ENCODE assay signal across 29 cellular contexts in genomic region chr6:43220439-43220951, GRCh38. TPM values are rescaled to one million over a fixed set of nuclear protein-coding genes. Genes with fewer than 3 reads are reported as not detected.
DNase-seq lines count a peak whose midpoint lies in the region; ATAC-seq and TF ChIP-seq lines count a peak whose summit lies in the region.
"Had no signal": no experiment of that assay in that cellular context is flagged by ENCODE, and none has a peak within 500 bp of the region (broad histone marks: within the 10 kb centered on the region; RNA-seq: fewer than 3 reads in every experiment).

No MANE protein-coding gene starts in this region.

- H3K18ac ChIP-seq in neuronal stem cell (ENCODE audit: low read length), result no peak overlapping the region

- no peaks in the 10 kb centered on the region for H3K9me3 ChIP-seq in CD8-positive, alpha-beta T cell (ENCODE audit: low read length)
- no peaks in the 10 kb centered on the region for H3K9me3 ChIP-seq in neuronal stem cell (replicated peaks in 1 of 2; ENCODE audit: control insufficient read depth in 2 of 2, insufficient read depth in 1 of 2, low read depth in 1 of 2, low read length in 2 of 2)
- H3K9me3 ChIP-seq: BLaER1 treated with 17β-estradiol and CSF1 and Interleukin-3, amounts not matched to agents 10 nM and 100 nM; left lung; SK-N-SH; upper lobe of left lung had no signal

- H3K4me1 ChIP-seq in CD8-positive, alpha-beta T cell (ENCODE audit: insufficient read depth, low read length), result peaks cover 24% of the 10 kb centered on the region
- peaks cover 0 to 1% of the 10 kb centered on the region in 2 donors for H3K4me1 ChIP-seq in neuronal stem cell (ENCODE audit: control insufficient read depth in 2 of 2, insufficient read depth in 1 of 2, low read depth in 1 of 2, low read length in 2 of 2)

- H2AK5ac ChIP-seq in neuronal stem cell (ENCODE audit: low read depth, low read length), result no peak overlapping the region

- H3K23ac ChIP-seq in neuronal stem cell (ENCODE audit: low read depth, low read length, poor library complexity), result peak overlapping the region; percentile 35

- no peak overlapping the region for H3K4me3 Mint-ChIP-seq in CD8-positive, alpha-beta T cell
- H3K4me3 Mint-ChIP-seq in central memory CD8-positive, alpha-beta T cell, result no peak overlapping the region
- H3K4me3 Mint-ChIP-seq in T-helper 2 cell treated with Interferon-gamma antibody and Interleukin-4, amounts not matched to agents 5 μg/mL and 100 μg/mL, for 36 hours, result no peak overlapping the region
- H3K4me3 Mint-ChIP-seq: activated CD4-positive, alpha-beta T cell treated with anti-CD3 and anti-CD28 coated beads, Interleukin-2, amount 10 ng/mL, durations not matched to agents 7 days and 5 days; natural killer cell treated with Interleukin-12 subunit alpha and Interleukin-12 subunit beta and Interleukin-15 and Interleukin-18, amount 100 ng/mL, for 72 hours; T-helper 1 cell treated with Interleukin-12 subunit alpha and Interleukin-12 subunit beta and Interleukin-4 antibody, amounts not matched to agents 30 μg/mL and 1 μg/mL, for 36 hours had no signal

- H4K8ac ChIP-seq in neuronal stem cell (ENCODE audit: low read depth, low read length), result no peak overlapping the region

- no peak overlapping the region for H2BK15ac ChIP-seq in neuronal stem cell (ENCODE audit: low read length)

- no peaks in the 10 kb centered on the region for H3K27me3 ChIP-seq in CD8-positive, alpha-beta T cell (ENCODE audit: insufficient read depth, low read length)
- H3K27me3 ChIP-seq in H7 (ENCODE audit: control insufficient read depth, insufficient read depth, low read length), result no peaks in the 10 kb centered on the region
- no peaks in the 10 kb centered on the region for H3K27me3 ChIP-seq in neuronal stem cell (ENCODE audit: control insufficient read depth in 3 of 3, insufficient read depth in 3 of 3, low read depth in 1 of 3, low read length in 3 of 3)
- H3K27me3 ChIP-seq: BLaER1 treated with 17β-estradiol and CSF1 and Interleukin-3, amounts not matched to agents 10 nM and 100 nM; dorsolateral prefrontal cortex; left lung; upper lobe of left lung had no signal

- POLR2A ChIA-PET in CD8-positive, alpha-beta T cell (lab: Charles Lee), result interaction anchor here (0.6 to 0.9 kb wide), 3 partner anchors 9 to 968 kb away, joined by 3 read pairs; partner anchors contain the start of gene DNPH1

- no peak overlapping the region for H3K14ac ChIP-seq in neuronal stem cell (ENCODE audit: low read length)

- H3K4me1 Mint-ChIP-seq in CD8-positive, alpha-beta T cell (ENCODE audit: low read depth), result peaks cover 35% of the 10 kb centered on the region
- peaks cover 19% of the 10 kb centered on the region for H3K4me1 Mint-ChIP-seq in central memory CD8-positive, alpha-beta T cell
- peaks cover 13% of the 10 kb centered on the region for H3K4me1 Mint-ChIP-seq in T-helper 2 cell treated with Interferon-gamma antibody and Interleukin-4, amounts not matched to agents 5 μg/mL and 100 μg/mL, for 36 hours (ENCODE audit: low read depth)

- H3K36me3 ChIP-seq in CD8-positive, alpha-beta T cell (ENCODE audit: insufficient read depth, low read length), result peaks cover 9% of the 10 kb centered on the region
- peaks cover 3% of the 10 kb centered on the region for H3K36me3 ChIP-seq in H7 (replicated peaks; ENCODE audit: control insufficient read depth, insufficient read depth, low read length)
- peaks cover 17 to 68% of the 10 kb centered on the region in 2 donors for H3K36me3 ChIP-seq in neuronal stem cell (replicated peaks in 1 of 2; ENCODE audit: control insufficient read depth in 2 of 2, insufficient read depth in 2 of 2, low read length in 2 of 2)

- H3K27ac Mint-ChIP-seq in CD8-positive, alpha-beta T cell, result peak overlapping the region; percentile 62
- H3K27ac Mint-ChIP-seq in central memory CD8-positive, alpha-beta T cell (ENCODE audit: low read depth), result peak overlapping the region; percentile 99
- no peak overlapping the region for H3K27ac Mint-ChIP-seq in T-helper 2 cell treated with Interferon-gamma antibody and Interleukin-4, amounts not matched to agents 5 μg/mL and 100 μg/mL, for 36 hours
- H3K27ac Mint-ChIP-seq: activated CD4-positive, alpha-beta T cell treated with anti-CD3 and anti-CD28 coated beads, Interleukin-2, amount 10 ng/mL, durations not matched to agents 7 days and 5 days; natural killer cell treated with Interleukin-12 subunit alpha and Interleukin-12 subunit beta and Interleukin-15 and Interleukin-18, amount 100 ng/mL, for 72 hours had no signal

- no peak overlapping the region for H2BK12ac ChIP-seq in neuronal stem cell (ENCODE audit: low read length)

- intact Hi-C loops in CD8-positive, alpha-beta T cell (cut with DNase I, micrococcal nuclease), result no loop called here

- H3K27ac ChIP-seq in CD8-positive, alpha-beta T cell (ENCODE audit: low read depth, low read length), result no peak overlapping the region
- H3K27ac ChIP-seq in neuronal stem cell (replicated peaks; ENCODE audit: low read length), result no peak overlapping the region
- H3K27ac ChIP-seq: KMS-11, left lung, upper lobe of left lung had no signal

- H3K9me3 Mint-ChIP-seq in CD8-positive, alpha-beta T cell, result no peaks in the 10 kb centered on the region
- H3K9me3 Mint-ChIP-seq in central memory CD8-positive, alpha-beta T cell, result no peaks in the 10 kb centered on the region
- H3K9me3 Mint-ChIP-seq in T-helper 2 cell treated with Interferon-gamma antibody and Interleukin-4, amounts not matched to agents 5 μg/mL and 100 μg/mL, for 36 hours, result no peaks in the 10 kb centered on the region
- H3K9me3 Mint-ChIP-seq: activated CD4-positive, alpha-beta T cell treated with anti-CD3 and anti-CD28 coated beads, Interleukin-2, amount 10 ng/mL, durations not matched to agents 7 days and 5 days; natural killer cell treated with Interleukin-12 subunit alpha and Interleukin-12 subunit beta and Interleukin-15 and Interleukin-18, amount 100 ng/mL, for 72 hours; T-helper 1 cell treated with Interleukin-12 subunit alpha and Interleukin-12 subunit beta and Interleukin-4 antibody, amounts not matched to agents 30 μg/mL and 1 μg/mL, for 36 hours had no signal

- CTCF ChIA-PET in CD8-positive, alpha-beta T cell (lab: Charles Lee), result interaction anchor here (1.0 to 2.3 kb wide), 2 partner anchors 8 to 9 kb away, joined by 3 to 11 read pairs; partner anchors contain the start of gene DNPH1

- H2BK5ac ChIP-seq in neuronal stem cell (ENCODE audit: low read length), result no peak overlapping the region

- H3K36me3 Mint-ChIP-seq in CD8-positive, alpha-beta T cell, result peaks cover 73% of the 10 kb centered on the region
- peaks cover 22% of the 10 kb centered on the region for H3K36me3 Mint-ChIP-seq in central memory CD8-positive, alpha-beta T cell (ENCODE audit: insufficient read depth)
- H3K36me3 Mint-ChIP-seq in T-helper 2 cell treated with Interferon-gamma antibody and Interleukin-4, amounts not matched to agents 5 μg/mL and 100 μg/mL, for 36 hours (ENCODE audit: low read depth), result peaks cover 26% of the 10 kb centered on the region

- no peak overlapping the region for H3K4me2 ChIP-seq in neuronal stem cell (ENCODE audit: insufficient read depth, low read length, poor library complexity, severe bottlenecking)
- H3K4me2 ChIP-seq: KMS-11, SK-N-SH had no signal

- H3K9ac ChIP-seq in neuronal stem cell (ENCODE audit: low read depth, low read length, poor library complexity), result peak overlapping the region; percentile 3
- H3K9ac ChIP-seq: KMS-11, SK-N-SH had no signal

- no peak for ATAC-seq in CD8-positive, alpha-beta T cell
- ATAC-seq in central memory CD8-positive, alpha-beta T cell (replicated peaks; ENCODE audit: extremely low read depth, poor library complexity, severe bottlenecking), result no peak
- ATAC-seq: left lung; natural killer cell treated with Interleukin-12 subunit alpha and Interleukin-12 subunit beta and Interleukin-15 and Interleukin-18, amount 100 ng/mL, for 72 hours had no signal

- no CpG with 5 or more reads among the region's 16 CpGs for WGBS in neuronal stem cell (ENCODE audit: extremely low coverage in 2 of 2, insufficient read length in 2 of 2, insufficient replicate concordance in 1 of 2), 2 donors

- peaks cover 4% of the 10 kb centered on the region for H3K79me1 ChIP-seq in neuronal stem cell (ENCODE audit: low read depth, low read length)

- no peak overlapping the region for H2BK120ac ChIP-seq in neuronal stem cell (ENCODE audit: low read depth, low read length)

- TF ChIP-seq CTCF in CD8-positive, alpha-beta T cell (IDR thresholded peaks at IDR 0.05), result no peak

- H3K4ac ChIP-seq in neuronal stem cell (ENCODE audit: low read length), result no peak overlapping the region

- no peak for DNase-seq in CD8-positive, alpha-beta T cell
- DNase-seq in H7 (peak; percentile 55), neuronal stem cell (ENCODE audit: low spot score) (no peak), amygdala (lab: John Stamatoyannopoulos, UW) (no peak), GOT3 (lab: John Stamatoyannopoulos, UW) (no peak)
- no peak for DNase-seq in central memory CD8-positive, alpha-beta T cell (ENCODE audit: low spot score in 2 of 2)
- no peak for DNase-seq in T-helper 2 cell treated with Interferon-gamma antibody and Interleukin-4, amounts not matched to agents 5 μg/mL and 100 μg/mL, for 36 hours (ENCODE audit: low spot score)
- DNase-seq: activated CD4-positive, alpha-beta T cell treated with anti-CD3 and anti-CD28 coated beads, Interleukin-2, amount 10 ng/mL, durations not matched to agents 7 days and 5 days; activated naive CD4-positive, alpha-beta T cell treated with anti-CD3 and anti-CD28 coated beads, Interleukin-2, amount 50 U/mL, for 16 hours; activated T-cell treated with anti-CD3 and anti-CD28 coated beads, Interleukin-2, amount 50 U/mL, for 48 hours; central memory CD4-positive, alpha-beta T cell; dorsolateral prefrontal cortex; midbrain; NCI-H146; NCI-H446 treated with DMSO at 0.1 percent for 48 hours; RPMI8226; SK-N-SH; small intestine; stimulated activated CD4-positive, alpha-beta T cell treated with anti-CD3 and anti-CD28 coated beads, Interleukin-1b, Interleukin-23, amount 100 ng/mL, for 48 hours; stimulated activated CD8-positive, alpha-beta memory T cell treated with anti-CD3 and anti-CD28 coated beads, Interleukin-4, amount 100 ng/mL, for 48 hours had no signal

- no peak overlapping the region for H3K4me3 ChIP-seq in CD8-positive, alpha-beta T cell (ENCODE audit: low read depth, low read length)
- H3K4me3 ChIP-seq in H7 (ENCODE audit: insufficient read depth, low read depth, low read length), result no peak overlapping the region
- H3K4me3 ChIP-seq in neuronal stem cell (ENCODE audit: low read length in 2 of 2), result no peak overlapping the region
- H3K4me3 ChIP-seq: BLaER1 treated with 17β-estradiol and CSF1 and Interleukin-3, amounts not matched to agents 10 nM and 100 nM; dorsolateral prefrontal cortex; left lung; upper lobe of left lung had no signal

- no peak overlapping the region for H4K91ac ChIP-seq in neuronal stem cell (ENCODE audit: low read depth, low read length, poor library complexity)

- no peaks in the 10 kb centered on the region for H3K27me3 Mint-ChIP-seq in CD8-positive, alpha-beta T cell (ENCODE audit: low read depth)
- no peaks in the 10 kb centered on the region for H3K27me3 Mint-ChIP-seq in central memory CD8-positive, alpha-beta T cell
- no peaks in the 10 kb centered on the region for H3K27me3 Mint-ChIP-seq in T-helper 2 cell treated with Interferon-gamma antibody and Interleukin-4, amounts not matched to agents 5 μg/mL and 100 μg/mL, for 36 hours (ENCODE audit: low read depth)
- H3K27me3 Mint-ChIP-seq: activated CD4-positive, alpha-beta T cell treated with anti-CD3 and anti-CD28 coated beads, Interleukin-2, amount 10 ng/mL, durations not matched to agents 7 days and 5 days; natural killer cell treated with Interleukin-12 subunit alpha and Interleukin-12 subunit beta and Interleukin-15 and Interleukin-18, amount 100 ng/mL, for 72 hours had no signal

- no peak overlapping the region for H2AFZ ChIP-seq in neuronal stem cell (ENCODE audit: low read length)

RNA-seq across cellular contexts. Expression of gene DNPH1, which starts 8.8 kb away (rescaled TPM):
- total RNA-seq in CD8-positive, alpha-beta T cell, result 10 to 100 TPM; 19.6 to 26.8 TPM
- total RNA-seq in H7 (2014; rRNA removed; shearing (Covaris generic)), result 73.6 and 85.3 TPM in 2 replicates
- polyA plus RNA-seq in neuronal stem cell (2013, experiment 1 of 2), result 110 TPM
- polyA plus RNA-seq in neuronal stem cell (2013, experiment 2 of 2), result 110 TPM

RNA-seq across cellular contexts. Expression of gene TTBK1, which starts 22.8 kb away (rescaled TPM):
- total RNA-seq in CD8-positive, alpha-beta T cell, result under 1 TPM in 1 of 2 experiments, not detected in 1; 0.08 TPM
- total RNA-seq in H7 (2014; rRNA removed; shearing (Covaris generic)), result not detected in 2 replicates
- 1.5 TPM for polyA plus RNA-seq in neuronal stem cell (2013, experiment 1 of 2)
- polyA plus RNA-seq in neuronal stem cell (2013, experiment 2 of 2), result 1.5 TPM
- total RNA-seq: endothelial cell of umbilical vein, subcutaneous adipose tissue had no signal
- polyA plus RNA-seq: fibroblast of lung had no signal

RNA-seq across cellular contexts. Expression of gene CUL9, which starts 38.5 kb away (rescaled TPM):
- total RNA-seq in CD8-positive, alpha-beta T cell, result 10 to 100 TPM; 72.0 to 77.2 TPM
- 9.4 and 10.9 TPM in 2 replicates for total RNA-seq in H7 (2014; rRNA removed; shearing (Covaris generic))
- polyA plus RNA-seq in neuronal stem cell (2013, experiment 1 of 2), result 10.3 TPM
- 11.1 TPM for polyA plus RNA-seq in neuronal stem cell (2013, experiment 2 of 2)

RNA-seq across cellular contexts. Expression of gene SRF, which starts 49.4 kb away (rescaled TPM):
- 10 to 100 TPM; 26.1 TPM for total RNA-seq in CD8-positive, alpha-beta T cell
- 48.3 and 52.2 TPM in 2 replicates for total RNA-seq in H7 (2014; rRNA removed; shearing (Covaris generic))
- 33.8 TPM for polyA plus RNA-seq in neuronal stem cell (2013, experiment 1 of 2)
- 33.2 TPM for polyA plus RNA-seq in neuronal stem cell (2013, experiment 2 of 2)
